ENCODE assay signal across 1 cellular context in the genomic region with DNA sequence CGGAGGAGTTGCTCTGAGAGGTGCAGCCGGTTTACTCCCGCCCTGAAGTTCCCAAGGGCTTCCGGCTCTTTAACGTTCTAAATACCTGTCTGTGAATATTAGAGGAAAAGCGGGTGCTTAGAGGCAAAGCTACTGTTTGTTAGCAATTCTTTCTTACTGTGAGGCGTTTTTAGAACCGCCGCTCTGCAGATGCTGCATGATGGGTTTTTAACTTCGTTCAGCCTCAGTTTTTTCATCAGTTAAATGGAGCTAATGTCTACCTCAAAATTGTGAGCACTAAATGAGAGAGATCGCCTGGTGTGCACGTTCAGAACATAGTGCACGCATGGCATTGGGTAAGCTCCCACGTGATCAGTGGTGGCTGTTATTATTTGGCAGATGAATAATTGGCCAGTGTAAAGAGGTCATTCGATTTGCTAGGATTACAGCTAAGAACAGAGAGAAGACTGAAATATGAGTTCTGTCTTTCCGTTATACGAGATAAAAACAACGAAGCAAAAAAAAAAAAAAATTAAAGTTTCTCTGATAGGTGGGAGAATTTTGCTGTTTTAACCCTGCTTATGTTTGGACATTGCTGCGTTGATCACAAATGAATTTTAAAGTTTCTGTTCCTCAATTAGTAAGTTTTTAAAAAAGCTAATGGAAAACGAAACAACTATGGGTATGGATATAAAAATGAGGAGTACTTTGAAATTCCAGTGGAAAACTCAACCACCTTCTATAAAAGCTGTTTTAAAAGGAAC.
TF ChIP-seq lines count a peak whose summit lies in the region.

No MANE protein-coding gene starts in this region.

TF ChIP-seq in HepG2, 621 proteins besides CTCF, POLR2A, EP300 and RAD21 (continued from another document and continues in another):
- TF ChIP-seq, protein P1, sequence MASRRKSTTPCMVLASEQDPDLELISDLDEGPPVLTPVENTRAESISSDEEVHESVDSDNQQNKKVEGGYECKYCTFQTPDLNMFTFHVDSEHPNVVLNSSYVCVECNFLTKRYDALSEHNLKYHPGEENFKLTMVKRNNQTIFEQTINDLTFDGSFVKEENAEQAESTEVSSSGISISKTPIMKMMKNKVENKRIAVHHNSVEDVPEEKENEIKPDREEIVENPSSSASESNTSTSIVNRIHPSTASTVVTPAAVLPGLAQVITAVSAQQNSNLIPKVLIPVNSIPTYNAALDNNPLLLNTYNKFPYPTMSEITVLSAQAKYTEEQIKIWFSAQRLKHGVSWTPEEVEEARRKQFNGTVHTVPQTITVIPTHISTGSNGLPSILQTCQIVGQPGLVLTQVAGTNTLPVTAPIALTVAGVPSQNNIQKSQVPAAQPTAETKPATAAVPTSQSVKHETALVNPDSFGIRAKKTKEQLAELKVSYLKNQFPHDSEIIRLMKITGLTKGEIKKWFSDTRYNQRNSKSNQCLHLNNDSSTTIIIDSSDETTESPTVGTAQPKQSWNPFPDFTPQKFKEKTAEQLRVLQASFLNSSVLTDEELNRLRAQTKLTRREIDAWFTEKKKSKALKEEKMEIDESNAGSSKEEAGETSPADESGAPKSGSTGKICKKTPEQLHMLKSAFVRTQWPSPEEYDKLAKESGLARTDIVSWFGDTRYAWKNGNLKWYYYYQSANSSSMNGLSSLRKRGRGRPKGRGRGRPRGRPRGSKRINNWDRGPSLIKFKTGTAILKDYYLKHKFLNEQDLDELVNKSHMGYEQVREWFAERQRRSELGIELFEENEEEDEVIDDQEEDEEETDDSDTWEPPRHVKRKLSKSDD (CRISPR knock-in tag; IDR thresholded peaks at IDR 0.05; ENCODE audit: low read depth), result no peak
- TF ChIP-seq TEAD3 (CRISPR knock-in tag; optimal IDR thresholded peaks at IDR 0.05; ENCODE audit: borderline replicate concordance) (peak; percentile 76), ZNF546 (CRISPR knock-in tag; conservative IDR thresholded peaks at IDR 0.05) (no peak; the same call in 1 of the 2 replicates), HOXD1 (CRISPR knock-in tag; IDR thresholded peaks at IDR 0.05) (no peak; the same call in 1 of the 2 replicates), LCORL (IDR thresholded peaks at IDR 0.05) (no peak), LCORL (CRISPR knock-in tag; IDR thresholded peaks at IDR 0.05) (peak; percentile 90), JARID2 (CRISPR knock-in tag; IDR thresholded peaks at IDR 0.05; ENCODE audit: insufficient replicate concordance) (no peak), NFATC3 (CRISPR knock-in tag; IDR thresholded peaks at IDR 0.05) (no peak), SATB2 (CRISPR knock-in tag; IDR thresholded peaks at IDR 0.05) (peak; percentile 83; the same call in 1 of the 2 replicates), ZNF780A (CRISPR knock-in tag; IDR thresholded peaks at IDR 0.05) (no peak), MBNL3 (CRISPR knock-in tag; conservative IDR thresholded peaks at IDR 0.05) (no peak), GABPB1 (CRISPR knock-in tag; IDR thresholded peaks at IDR 0.05) (peak; percentile 56), ZNF672 (CRISPR knock-in tag; IDR thresholded peaks at IDR 0.05) (no peak), ASH2L (IDR thresholded peaks at IDR 0.05; ENCODE audit: insufficient read length, low read depth, low read length) (no peak), HES4 (CRISPR knock-in tag; IDR thresholded peaks at IDR 0.05; ENCODE audit: borderline replicate concordance) (no peak), FOXJ3 (CRISPR knock-in tag; IDR thresholded peaks at IDR 0.05; ENCODE audit: borderline replicate concordance) (no peak), MAF1 (CRISPR knock-in tag; IDR thresholded peaks at IDR 0.05; ENCODE audit: borderline replicate concordance) (no peak), ELF3 (CRISPR knock-in tag; IDR thresholded peaks at IDR 0.05) (peak; percentile 10; the same call in 1 of the 2 replicates), CENPT (CRISPR knock-in tag; IDR thresholded peaks at IDR 0.05; ENCODE audit: low read depth) (0 out of 2 replicates have a peak, but pooled peaks have one; percentile 25), ZNF354B (CRISPR knock-in tag; IDR thresholded peaks at IDR 0.05) (no peak), HNRNPLL (IDR thresholded peaks at IDR 0.05; ENCODE audit: low read depth, low read length, poor library complexity, severe bottlenecking) (no peak), ZNF878 (CRISPR knock-in tag; IDR thresholded peaks at IDR 0.05) (no peak; the same call in 1 of the 2 replicates), ZBTB20 (CRISPR knock-in tag; IDR thresholded peaks at IDR 0.05; ENCODE audit: borderline replicate concordance, low read depth) (no peak; the same call in 1 of the 2 replicates), NFIC (IDR thresholded peaks at IDR 0.05; ENCODE audit: low read length) (peak; percentile 61), PLRG1 (conservative IDR thresholded peaks at IDR 0.05) (no peak), ZNF746 (CRISPR knock-in tag; IDR thresholded peaks at IDR 0.05) (peak; percentile 73; the same call in 1 of the 2 replicates), SNRNP70 (IDR thresholded peaks at IDR 0.05; ENCODE audit: low read depth, low read length) (no peak), ZNF570 (CRISPR knock-in tag; IDR thresholded peaks at IDR 0.05; ENCODE audit: borderline replicate concordance) (no peak)
- TF ChIP-seq, protein P2, sequence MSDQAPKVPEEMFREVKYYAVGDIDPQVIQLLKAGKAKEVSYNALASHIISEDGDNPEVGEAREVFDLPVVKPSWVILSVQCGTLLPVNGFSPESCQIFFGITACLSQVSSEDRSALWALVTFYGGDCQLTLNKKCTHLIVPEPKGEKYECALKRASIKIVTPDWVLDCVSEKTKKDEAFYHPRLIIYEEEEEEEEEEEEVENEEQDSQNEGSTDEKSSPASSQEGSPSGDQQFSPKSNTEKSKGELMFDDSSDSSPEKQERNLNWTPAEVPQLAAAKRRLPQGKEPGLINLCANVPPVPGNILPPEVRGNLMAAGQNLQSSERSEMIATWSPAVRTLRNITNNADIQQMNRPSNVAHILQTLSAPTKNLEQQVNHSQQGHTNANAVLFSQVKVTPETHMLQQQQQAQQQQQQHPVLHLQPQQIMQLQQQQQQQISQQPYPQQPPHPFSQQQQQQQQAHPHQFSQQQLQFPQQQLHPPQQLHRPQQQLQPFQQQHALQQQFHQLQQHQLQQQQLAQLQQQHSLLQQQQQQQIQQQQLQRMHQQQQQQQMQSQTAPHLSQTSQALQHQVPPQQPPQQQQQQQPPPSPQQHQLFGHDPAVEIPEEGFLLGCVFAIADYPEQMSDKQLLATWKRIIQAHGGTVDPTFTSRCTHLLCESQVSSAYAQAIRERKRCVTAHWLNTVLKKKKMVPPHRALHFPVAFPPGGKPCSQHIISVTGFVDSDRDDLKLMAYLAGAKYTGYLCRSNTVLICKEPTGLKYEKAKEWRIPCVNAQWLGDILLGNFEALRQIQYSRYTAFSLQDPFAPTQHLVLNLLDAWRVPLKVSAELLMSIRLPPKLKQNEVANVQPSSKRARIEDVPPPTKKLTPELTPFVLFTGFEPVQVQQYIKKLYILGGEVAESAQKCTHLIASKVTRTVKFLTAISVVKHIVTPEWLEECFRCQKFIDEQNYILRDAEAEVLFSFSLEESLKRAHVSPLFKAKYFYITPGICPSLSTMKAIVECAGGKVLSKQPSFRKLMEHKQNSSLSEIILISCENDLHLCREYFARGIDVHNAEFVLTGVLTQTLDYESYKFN (CRISPR knock-in tag; conservative IDR thresholded peaks at IDR 0.05), result peak; percentile 43
- TF ChIP-seq, protein P3, sequence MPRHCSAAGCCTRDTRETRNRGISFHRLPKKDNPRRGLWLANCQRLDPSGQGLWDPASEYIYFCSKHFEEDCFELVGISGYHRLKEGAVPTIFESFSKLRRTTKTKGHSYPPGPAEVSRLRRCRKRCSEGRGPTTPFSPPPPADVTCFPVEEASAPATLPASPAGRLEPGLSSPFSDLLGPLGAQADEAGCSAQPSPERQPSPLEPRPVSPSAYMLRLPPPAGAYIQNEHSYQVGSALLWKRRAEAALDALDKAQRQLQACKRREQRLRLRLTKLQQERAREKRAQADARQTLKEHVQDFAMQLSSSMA (CRISPR knock-in tag; IDR thresholded peaks at IDR 0.05), result peak; percentile 68; the same call in 1 of the 2 replicates
- TF ChIP-seq, protein P4, sequence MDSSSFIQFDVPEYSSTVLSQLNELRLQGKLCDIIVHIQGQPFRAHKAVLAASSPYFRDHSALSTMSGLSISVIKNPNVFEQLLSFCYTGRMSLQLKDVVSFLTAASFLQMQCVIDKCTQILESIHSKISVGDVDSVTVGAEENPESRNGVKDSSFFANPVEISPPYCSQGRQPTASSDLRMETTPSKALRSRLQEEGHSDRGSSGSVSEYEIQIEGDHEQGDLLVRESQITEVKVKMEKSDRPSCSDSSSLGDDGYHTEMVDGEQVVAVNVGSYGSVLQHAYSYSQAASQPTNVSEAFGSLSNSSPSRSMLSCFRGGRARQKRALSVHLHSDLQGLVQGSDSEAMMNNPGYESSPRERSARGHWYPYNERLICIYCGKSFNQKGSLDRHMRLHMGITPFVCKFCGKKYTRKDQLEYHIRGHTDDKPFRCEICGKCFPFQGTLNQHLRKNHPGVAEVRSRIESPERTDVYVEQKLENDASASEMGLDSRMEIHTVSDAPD (CRISPR knock-in tag; IDR thresholded peaks at IDR 0.05), result no peak; the same call in 1 of the 2 replicates
- TF ChIP-seq, protein P5, sequence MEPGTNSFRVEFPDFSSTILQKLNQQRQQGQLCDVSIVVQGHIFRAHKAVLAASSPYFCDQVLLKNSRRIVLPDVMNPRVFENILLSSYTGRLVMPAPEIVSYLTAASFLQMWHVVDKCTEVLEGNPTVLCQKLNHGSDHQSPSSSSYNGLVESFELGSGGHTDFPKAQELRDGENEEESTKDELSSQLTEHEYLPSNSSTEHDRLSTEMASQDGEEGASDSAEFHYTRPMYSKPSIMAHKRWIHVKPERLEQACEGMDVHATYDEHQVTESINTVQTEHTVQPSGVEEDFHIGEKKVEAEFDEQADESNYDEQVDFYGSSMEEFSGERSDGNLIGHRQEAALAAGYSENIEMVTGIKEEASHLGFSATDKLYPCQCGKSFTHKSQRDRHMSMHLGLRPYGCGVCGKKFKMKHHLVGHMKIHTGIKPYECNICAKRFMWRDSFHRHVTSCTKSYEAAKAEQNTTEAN (CRISPR knock-in tag; conservative IDR thresholded peaks at IDR 0.05), result peak; percentile 88; the same call in 1 of the 2 replicates
- TF ChIP-seq, protein P6, sequence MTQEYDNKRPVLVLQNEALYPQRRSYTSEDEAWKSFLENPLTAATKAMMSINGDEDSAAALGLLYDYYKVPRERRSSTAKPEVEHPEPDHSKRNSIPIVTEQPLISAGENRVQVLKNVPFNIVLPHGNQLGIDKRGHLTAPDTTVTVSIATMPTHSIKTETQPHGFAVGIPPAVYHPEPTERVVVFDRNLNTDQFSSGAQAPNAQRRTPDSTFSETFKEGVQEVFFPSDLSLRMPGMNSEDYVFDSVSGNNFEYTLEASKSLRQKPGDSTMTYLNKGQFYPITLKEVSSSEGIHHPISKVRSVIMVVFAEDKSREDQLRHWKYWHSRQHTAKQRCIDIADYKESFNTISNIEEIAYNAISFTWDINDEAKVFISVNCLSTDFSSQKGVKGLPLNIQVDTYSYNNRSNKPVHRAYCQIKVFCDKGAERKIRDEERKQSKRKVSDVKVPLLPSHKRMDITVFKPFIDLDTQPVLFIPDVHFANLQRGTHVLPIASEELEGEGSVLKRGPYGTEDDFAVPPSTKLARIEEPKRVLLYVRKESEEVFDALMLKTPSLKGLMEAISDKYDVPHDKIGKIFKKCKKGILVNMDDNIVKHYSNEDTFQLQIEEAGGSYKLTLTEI (CRISPR knock-in tag; conservative IDR thresholded peaks at IDR 0.05), result no peak
- TF ChIP-seq, protein P7, sequence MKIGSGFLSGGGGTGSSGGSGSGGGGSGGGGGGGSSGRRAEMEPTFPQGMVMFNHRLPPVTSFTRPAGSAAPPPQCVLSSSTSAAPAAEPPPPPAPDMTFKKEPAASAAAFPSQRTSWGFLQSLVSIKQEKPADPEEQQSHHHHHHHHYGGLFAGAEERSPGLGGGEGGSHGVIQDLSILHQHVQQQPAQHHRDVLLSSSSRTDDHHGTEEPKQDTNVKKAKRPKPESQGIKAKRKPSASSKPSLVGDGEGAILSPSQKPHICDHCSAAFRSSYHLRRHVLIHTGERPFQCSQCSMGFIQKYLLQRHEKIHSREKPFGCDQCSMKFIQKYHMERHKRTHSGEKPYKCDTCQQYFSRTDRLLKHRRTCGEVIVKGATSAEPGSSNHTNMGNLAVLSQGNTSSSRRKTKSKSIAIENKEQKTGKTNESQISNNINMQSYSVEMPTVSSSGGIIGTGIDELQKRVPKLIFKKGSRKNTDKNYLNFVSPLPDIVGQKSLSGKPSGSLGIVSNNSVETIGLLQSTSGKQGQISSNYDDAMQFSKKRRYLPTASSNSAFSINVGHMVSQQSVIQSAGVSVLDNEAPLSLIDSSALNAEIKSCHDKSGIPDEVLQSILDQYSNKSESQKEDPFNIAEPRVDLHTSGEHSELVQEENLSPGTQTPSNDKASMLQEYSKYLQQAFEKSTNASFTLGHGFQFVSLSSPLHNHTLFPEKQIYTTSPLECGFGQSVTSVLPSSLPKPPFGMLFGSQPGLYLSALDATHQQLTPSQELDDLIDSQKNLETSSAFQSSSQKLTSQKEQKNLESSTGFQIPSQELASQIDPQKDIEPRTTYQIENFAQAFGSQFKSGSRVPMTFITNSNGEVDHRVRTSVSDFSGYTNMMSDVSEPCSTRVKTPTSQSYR (CRISPR knock-in tag; IDR thresholded peaks at IDR 0.05; ENCODE audit: borderline replicate concordance), result peak; percentile 64; the same call in 1 of the 2 replicates
- TF ChIP-seq, protein P8, sequence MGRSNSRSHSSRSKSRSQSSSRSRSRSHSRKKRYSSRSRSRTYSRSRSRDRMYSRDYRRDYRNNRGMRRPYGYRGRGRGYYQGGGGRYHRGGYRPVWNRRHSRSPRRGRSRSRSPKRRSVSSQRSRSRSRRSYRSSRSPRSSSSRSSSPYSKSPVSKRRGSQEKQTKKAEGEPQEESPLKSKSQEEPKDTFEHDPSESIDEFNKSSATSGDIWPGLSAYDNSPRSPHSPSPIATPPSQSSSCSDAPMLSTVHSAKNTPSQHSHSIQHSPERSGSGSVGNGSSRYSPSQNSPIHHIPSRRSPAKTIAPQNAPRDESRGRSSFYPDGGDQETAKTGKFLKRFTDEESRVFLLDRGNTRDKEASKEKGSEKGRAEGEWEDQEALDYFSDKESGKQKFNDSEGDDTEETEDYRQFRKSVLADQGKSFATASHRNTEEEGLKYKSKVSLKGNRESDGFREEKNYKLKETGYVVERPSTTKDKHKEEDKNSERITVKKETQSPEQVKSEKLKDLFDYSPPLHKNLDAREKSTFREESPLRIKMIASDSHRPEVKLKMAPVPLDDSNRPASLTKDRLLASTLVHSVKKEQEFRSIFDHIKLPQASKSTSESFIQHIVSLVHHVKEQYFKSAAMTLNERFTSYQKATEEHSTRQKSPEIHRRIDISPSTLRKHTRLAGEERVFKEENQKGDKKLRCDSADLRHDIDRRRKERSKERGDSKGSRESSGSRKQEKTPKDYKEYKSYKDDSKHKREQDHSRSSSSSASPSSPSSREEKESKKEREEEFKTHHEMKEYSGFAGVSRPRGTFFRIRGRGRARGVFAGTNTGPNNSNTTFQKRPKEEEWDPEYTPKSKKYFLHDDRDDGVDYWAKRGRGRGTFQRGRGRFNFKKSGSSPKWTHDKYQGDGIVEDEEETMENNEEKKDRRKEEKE (IDR thresholded peaks at IDR 0.05), result no peak
- TF ChIP-seq, protein P9, sequence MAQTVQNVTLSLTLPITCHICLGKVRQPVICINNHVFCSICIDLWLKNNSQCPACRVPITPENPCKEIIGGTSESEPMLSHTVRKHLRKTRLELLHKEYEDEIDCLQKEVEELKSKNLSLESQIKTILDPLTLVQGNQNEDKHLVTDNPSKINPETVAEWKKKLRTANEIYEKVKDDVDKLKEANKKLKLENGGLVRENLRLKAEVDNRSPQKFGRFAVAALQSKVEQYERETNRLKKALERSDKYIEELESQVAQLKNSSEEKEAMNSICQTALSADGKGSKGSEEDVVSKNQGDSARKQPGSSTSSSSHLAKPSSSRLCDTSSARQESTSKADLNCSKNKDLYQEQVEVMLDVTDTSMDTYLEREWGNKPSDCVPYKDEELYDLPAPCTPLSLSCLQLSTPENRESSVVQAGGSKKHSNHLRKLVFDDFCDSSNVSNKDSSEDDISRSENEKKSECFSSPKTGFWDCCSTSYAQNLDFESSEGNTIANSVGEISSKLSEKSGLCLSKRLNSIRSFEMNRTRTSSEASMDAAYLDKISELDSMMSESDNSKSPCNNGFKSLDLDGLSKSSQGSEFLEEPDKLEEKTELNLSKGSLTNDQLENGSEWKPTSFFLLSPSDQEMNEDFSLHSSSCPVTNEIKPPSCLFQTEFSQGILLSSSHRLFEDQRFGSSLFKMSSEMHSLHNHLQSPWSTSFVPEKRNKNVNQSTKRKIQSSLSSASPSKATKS (CRISPR knock-in tag; IDR thresholded peaks at IDR 0.05), result peak; percentile 46; the same call in 1 of the 2 replicates
